In the genomic region with DNA sequence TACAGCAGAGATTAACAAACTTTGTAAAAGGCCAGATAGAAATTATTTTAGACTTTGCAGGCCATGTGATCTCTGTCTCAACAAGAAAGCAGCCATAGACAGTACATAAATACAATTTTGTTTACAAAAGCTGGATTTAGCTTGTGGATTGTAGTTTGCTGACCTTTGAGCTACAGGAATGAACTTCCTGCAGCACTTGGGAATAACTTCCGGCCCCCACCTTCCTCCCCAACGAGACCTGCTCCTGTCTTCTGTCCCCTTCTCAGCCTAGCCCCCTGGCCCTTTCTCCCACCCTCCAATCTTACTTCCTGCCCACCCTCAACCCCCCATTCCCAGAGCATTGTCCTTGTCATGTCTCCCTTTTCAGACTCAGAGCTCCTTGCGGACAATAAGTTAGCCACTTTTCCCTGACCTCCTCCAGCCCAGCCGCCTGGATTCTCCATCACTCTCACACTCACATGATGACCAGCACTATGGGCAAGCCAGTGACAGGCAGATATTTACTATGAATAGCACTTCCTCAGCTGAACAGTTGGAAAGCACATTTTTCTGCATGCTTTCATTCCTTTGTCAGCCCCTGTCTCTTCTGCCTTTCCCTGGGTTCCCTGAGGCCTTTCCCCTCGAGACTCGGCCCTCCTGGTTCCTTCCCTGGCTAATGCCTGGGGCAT, we compare ENCODE assay signal across 19 cellular contexts. TPM values are rescaled to one million over a fixed set of nuclear protein-coding genes. Genes with fewer than 3 reads are reported as not detected.
"Had no signal": no experiment of that assay in that cellular context is flagged by ENCODE, and none has a peak within 500 bp of the region (broad histone marks: within the 10 kb centered on the region; RNA-seq: fewer than 3 reads in every experiment).

No MANE protein-coding gene starts in this region.

- H3K4me3 ChIP-seq: breast epithelium, dorsolateral prefrontal cortex, SJSA1, smooth muscle cell, upper lobe of right lung had no signal

- H3K9me3 ChIP-seq: breast epithelium, neutrophil, upper lobe of right lung had no signal

- H3K4me3 Mint-ChIP-seq: activated CD4-positive, alpha-beta T cell treated with anti-CD3 and anti-CD28 coated beads, Interleukin-2, amount 10 ng/mL, durations not matched to agents 7 days and 5 days; T-helper 2 cell treated with Interferon-gamma antibody and Interleukin-4, amounts not matched to agents 5 μg/mL and 100 μg/mL, for 36 hours had no signal

- H3K27me3 ChIP-seq: breast epithelium, SJSA1, upper lobe of right lung had no signal

- H3K4me2 ChIP-seq: smooth muscle cell had no signal

- ATAC-seq: stimulated activated naive CD8-positive, alpha-beta T cell treated with anti-CD3 and anti-CD28 coated beads, Interleukin-15, Interleukin-2, amounts not matched to agents 100 U/mL and 50 U/mL, for 24 hours; upper lobe of right lung had no signal

- DNase-seq: activated CD4-positive, alpha-beta T cell treated with anti-CD3 and anti-CD28 coated beads, Interleukin-2, amount 10 ng/mL, durations not matched to agents 7 days and 5 days; activated CD4-positive, CD25-positive, alpha-beta regulatory T cell; activated CD8-positive, alpha-beta memory T cell treated with anti-CD3 and anti-CD28 coated beads for 24 hours; activated naive CD4-positive, alpha-beta T cell; activated T-cell treated with anti-CD3 and anti-CD28 coated beads for 4 hours; anterior cingulate cortex; dorsolateral prefrontal cortex; hippocampal formation; posterior cingulate gyrus; stimulated activated CD4-positive, alpha-beta T cell treated with anti-CD3 and anti-CD28 coated beads, Interleukin-4, amount 100 ng/mL, for 4 hours; stimulated activated CD8-positive, alpha-beta memory T cell treated with anti-CD3 and anti-CD28 coated beads, Interleukin-4, amount 100 ng/mL, for 48 hours; stimulated activated naive CD8-positive, alpha-beta T cell treated with anti-CD3 and anti-CD28 coated beads, Interleukin-15, Interleukin-2, amounts not matched to agents 100 U/mL and 50 U/mL, for 24 hours; upper lobe of right lung had no signal

- H3K36me3 ChIP-seq: breast epithelium, neutrophil, SJSA1, upper lobe of right lung had no signal

- H3K27ac Mint-ChIP-seq: activated CD4-positive, alpha-beta T cell treated with anti-CD3 and anti-CD28 coated beads, Interleukin-2, amount 10 ng/mL, durations not matched to agents 7 days and 5 days; T-helper 2 cell treated with Interferon-gamma antibody and Interleukin-4, amounts not matched to agents 5 μg/mL and 100 μg/mL, for 36 hours had no signal

- H3K27ac ChIP-seq: breast epithelium, dorsolateral prefrontal cortex, neutrophil, SJSA1, upper lobe of right lung had no signal

- H3K9me3 Mint-ChIP-seq: activated CD4-positive, alpha-beta T cell treated with anti-CD3 and anti-CD28 coated beads, Interleukin-2, amount 10 ng/mL, durations not matched to agents 7 days and 5 days; T-helper 2 cell treated with Interferon-gamma antibody and Interleukin-4, amounts not matched to agents 5 μg/mL and 100 μg/mL, for 36 hours had no signal

RNA-seq across cellular contexts. Expression of a gene that starts 27.6 kb away (rescaled TPM):
- total RNA-seq: activated CD4-positive, alpha-beta T cell treated with anti-CD3 and anti-CD28 coated beads, Interleukin-2, amount 10 ng/mL, durations not matched to agents 7 days and 5 days; glomerular endothelial cell; SJSA1 had no signal

RNA-seq across cellular contexts. Expression of a gene that starts 53.6 kb away (rescaled TPM):
- total RNA-seq: glomerular endothelial cell, SJSA1, smooth muscle cell had no signal
